In the genomic region with DNA sequence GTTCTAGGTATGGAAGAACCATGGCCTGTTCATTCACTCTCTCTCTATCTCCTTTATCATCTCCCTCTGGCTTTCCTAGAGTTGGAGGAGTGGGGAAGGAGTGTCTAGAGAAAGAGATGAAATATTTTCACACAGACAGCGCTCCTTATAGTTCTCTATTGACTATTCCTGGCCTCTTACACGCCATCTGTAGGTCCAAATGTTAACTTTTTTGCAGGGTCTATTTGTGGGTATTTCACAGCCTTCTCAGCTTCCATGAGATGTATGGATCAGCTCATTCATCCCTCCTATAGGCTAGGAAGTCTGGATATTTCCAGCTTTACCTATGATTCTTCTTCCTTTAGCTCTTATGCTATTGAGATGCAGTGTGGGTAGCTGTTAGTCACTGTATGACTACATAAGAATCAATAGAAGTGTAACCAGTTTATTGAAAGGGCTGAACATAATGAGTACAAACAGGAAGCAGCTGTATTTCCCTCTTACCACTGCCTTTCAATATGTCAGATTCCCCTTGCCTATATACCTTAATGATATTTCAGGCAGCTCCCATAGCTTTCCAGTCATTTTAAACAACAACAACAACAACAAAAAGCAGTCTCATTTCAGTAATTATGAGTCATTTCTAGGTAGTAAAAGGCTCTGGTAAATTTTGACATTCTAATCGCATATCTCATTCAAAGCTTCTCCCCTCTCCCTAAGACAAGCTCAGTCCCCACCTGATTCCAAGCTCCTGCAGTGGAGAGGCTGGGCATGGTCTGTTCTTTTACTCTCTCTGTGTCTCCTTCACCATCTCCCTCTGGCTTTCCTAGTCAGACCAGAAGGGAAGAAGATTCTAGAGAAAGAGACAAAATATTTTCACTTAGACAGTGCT, we compare ENCODE assay signal across 14 cellular contexts.
DNase-seq lines count a peak whose midpoint lies in the region; ATAC-seq and TF ChIP-seq lines count a peak whose summit lies in the region.
"Had no signal": no experiment of that assay in that cellular context is flagged by ENCODE, and none has a peak within 500 bp of the region (broad histone marks: within the 10 kb centered on the region; RNA-seq: fewer than 3 reads in every experiment).

No MANE protein-coding gene starts in this region.

- intact Hi-C loops in cardiac septum (cut with DNase I), result no loop called here

- H3K27me3 Mint-ChIP-seq in activated naive CD8-positive, alpha-beta T cell treated with anti-CD3 and anti-CD28 coated beads, Interleukin-2, amount 50 U/mL, for 24 hours, result no peaks in the 10 kb centered on the region
- H3K27me3 Mint-ChIP-seq: activated CD4-positive, alpha-beta T cell treated with anti-CD3 and anti-CD28 coated beads, Interleukin-2, amount 10 ng/mL, durations not matched to agents 7 days and 5 days had no signal

- ATAC-seq in GM21717 (IDR thresholded peaks at IDR 0.05; ENCODE audit: unreplicated experiment), result peak; percentile 83
- peak; percentile 86 for ATAC-seq in foreskin keratinocyte
- no peak for ATAC-seq in activated naive CD8-positive, alpha-beta T cell treated with anti-CD3 and anti-CD28 coated beads, Interleukin-2, amount 50 U/mL, for 24 hours

- H3K27ac Mint-ChIP-seq in activated naive CD8-positive, alpha-beta T cell treated with anti-CD3 and anti-CD28 coated beads, Interleukin-2, amount 50 U/mL, for 24 hours, result no peak overlapping the region
- H3K27ac Mint-ChIP-seq: activated CD4-positive, alpha-beta T cell treated with anti-CD3 and anti-CD28 coated beads, Interleukin-2, amount 10 ng/mL, durations not matched to agents 7 days and 5 days had no signal

- no peak for TF ChIP-seq CTCF in foreskin keratinocyte (conservative IDR thresholded peaks at IDR 0.05)

- peak; percentile 37 for DNase-seq in NCI-H2107 treated with DMSO at 0.1 percent for 48 hours (lab: John Stamatoyannopoulos, UW; ENCODE audit: unreplicated experiment)
- no peak for DNase-seq in NCI-H2107 (lab: John Stamatoyannopoulos, UW)
- peak; percentile 32 for DNase-seq in NCI-H345 (lab: John Stamatoyannopoulos, UW)
- DNase-seq in foreskin keratinocyte, result peak in 1 of 2 donors; percentile 30
- no peak for DNase-seq in cardiac septum (ENCODE audit: low spot score)
- no peak for DNase-seq in occipital lobe (lab: John Stamatoyannopoulos, UW)
- DNase-seq in activated naive CD8-positive, alpha-beta T cell treated with anti-CD3 and anti-CD28 coated beads, Interleukin-2, amount 50 U/mL, for 24 hours, result no peak
- DNase-seq: activated CD4-positive, alpha-beta T cell treated with anti-CD3 and anti-CD28 coated beads, Interleukin-2, amount 10 ng/mL, durations not matched to agents 7 days and 5 days; adrenal gland; effector CD4-positive, alpha-beta T cell; NCI-H1092 treated with DMSO at 0.1 percent for 48 hours; SHP77 treated with DMSO at 0.1 percent for 48 hours had no signal

- H3K9me3 Mint-ChIP-seq in activated naive CD8-positive, alpha-beta T cell treated with anti-CD3 and anti-CD28 coated beads, Interleukin-2, amount 50 U/mL, for 24 hours, result no peaks in the 10 kb centered on the region
- H3K9me3 Mint-ChIP-seq: activated CD4-positive, alpha-beta T cell treated with anti-CD3 and anti-CD28 coated beads, Interleukin-2, amount 10 ng/mL, durations not matched to agents 7 days and 5 days had no signal

- H3K27me3 ChIP-seq in foreskin keratinocyte, result no peaks in the 10 kb centered on the region
- H3K27me3 ChIP-seq: adrenal gland had no signal

- H3K27ac ChIP-seq in foreskin keratinocyte, result no peak overlapping the region
- H3K27ac ChIP-seq: A549, adrenal gland had no signal

- H3K4me1 ChIP-seq in foreskin keratinocyte, result peaks cover 4% of the 10 kb centered on the region
- H3K4me1 ChIP-seq: A549, adrenal gland had no signal

- peaks cover under 1% of the 10 kb centered on the region for H3K4me1 Mint-ChIP-seq in activated naive CD8-positive, alpha-beta T cell treated with anti-CD3 and anti-CD28 coated beads, Interleukin-2, amount 50 U/mL, for 24 hours

- H3K36me3 Mint-ChIP-seq in activated naive CD8-positive, alpha-beta T cell treated with anti-CD3 and anti-CD28 coated beads, Interleukin-2, amount 50 U/mL, for 24 hours (ENCODE audit: low read depth), result peaks cover 1% of the 10 kb centered on the region

- H3K4me3 Mint-ChIP-seq in activated naive CD8-positive, alpha-beta T cell treated with anti-CD3 and anti-CD28 coated beads, Interleukin-2, amount 50 U/mL, for 24 hours, result no peak overlapping the region
- H3K4me3 Mint-ChIP-seq: activated CD4-positive, alpha-beta T cell treated with anti-CD3 and anti-CD28 coated beads, Interleukin-2, amount 10 ng/mL, durations not matched to agents 7 days and 5 days had no signal

Comparison
In these comparisons a context has a peak if more than half of its experiments do, and no peak if none do; other contexts are left out.
1. DNase-seq: peak in NCI-H2107 treated with DMSO at 0.1 percent for 48 hours (single experiment) and NCI-H345 (single experiment); none in NCI-H2107 (single experiment), cardiac septum (single experiment), occipital lobe (single experiment) and activated naive CD8-positive, alpha-beta T cell treated with anti-CD3 and anti-CD28 coated beads, Interleukin-2, amount 50 U/mL, for 24 hours (single experiment).